37 cellular contexts compared by ENCODE assay signal in genomic region chr5:107216587-107216986, GRCh38.
DNase-seq lines count a peak whose midpoint lies in the region; ATAC-seq, FAIRE-seq and TF ChIP-seq lines count a peak whose summit lies in the region.
"Had no signal": no experiment of that assay in that cellular context is flagged by ENCODE, and none has a peak within 500 bp of the region (broad histone marks: within the 10 kb centered on the region; RNA-seq: fewer than 3 reads in every experiment).

No MANE protein-coding gene starts in this region.

- intact Hi-C loops in mammary epithelial cell (cut with micrococcal nuclease): no loop called here
- intact Hi-C loops in MCF 10A (cut with micrococcal nuclease): no loop called here
- intact Hi-C loops in left ventricle myocardium inferior (cut with micrococcal nuclease): no loop called here
- intact Hi-C loops in tibial artery (cut with DNase I; ENCODE audit: low total_unique reads): no loop called here
- intact Hi-C loops in kidney (cut with DNase I): no loop called here

- H3K36me3 ChIP-seq in mammary epithelial cell (ENCODE audit: insufficient read depth, low read length) (no peaks in the 10 kb centered on the region), left ventricle myocardium inferior (no peaks in the 10 kb centered on the region), tibial artery (no peaks in the 10 kb centered on the region), kidney (ENCODE audit: control insufficient read depth in 1 of 2, insufficient read depth in 2 of 2, low read length in 2 of 2) (no peaks in the 10 kb centered on the region)
- H3K36me3 ChIP-seq: esophagus squamous epithelium, ovary, spleen, tibial nerve had no signal

- H3K4me1 Mint-ChIP-seq in MCF 10A (ENCODE audit: insufficient read depth, unreplicated experiment): peaks cover 23% of the 10 kb centered on the region
- H3K4me1 Mint-ChIP-seq in HFFc6 (ENCODE audit: low read depth): no peaks in the 10 kb centered on the region
- H3K4me1 Mint-ChIP-seq: activated CD4-positive, alpha-beta memory T cell treated with anti-CD3 and anti-CD28 coated beads, Interleukin-2, amount 10 ng/mL, durations not matched to agents 7 days and 5 days; activated naive CD8-positive, alpha-beta T cell treated with anti-CD3 and anti-CD28 coated beads, Interleukin-2, amount 50 U/mL, for 24 hours; central memory CD8-positive, alpha-beta T cell; stimulated activated naive CD8-positive, alpha-beta T cell treated with anti-CD3 and anti-CD28 coated beads, Interleukin-15, amount 100 ng/mL, for 72 hours had no signal

- H3K27me3 Mint-ChIP-seq in MCF 10A (ENCODE audit: insufficient read depth, unreplicated experiment): no peaks in the 10 kb centered on the region
- H3K27me3 Mint-ChIP-seq in HFFc6 (ENCODE audit: insufficient read depth): no peaks in the 10 kb centered on the region; the same call in 1 of the 2 replicates
- H3K27me3 Mint-ChIP-seq: activated CD4-positive, alpha-beta memory T cell treated with anti-CD3 and anti-CD28 coated beads, Interleukin-2, amount 10 ng/mL, durations not matched to agents 7 days and 5 days; activated naive CD8-positive, alpha-beta T cell treated with anti-CD3 and anti-CD28 coated beads, Interleukin-2, amount 50 U/mL, for 24 hours; stimulated activated naive CD8-positive, alpha-beta T cell treated with anti-CD3 and anti-CD28 coated beads, Interleukin-15, amount 100 ng/mL, for 72 hours had no signal

- no peaks in the 10 kb centered on the region for H4K20me1 ChIP-seq in mammary epithelial cell (ENCODE audit: insufficient read depth, low read length)

- in situ Hi-C loops in mammary epithelial cell (cut with MboI; ENCODE audit: low sequenced_read_pairs in 2 of 2): no loop called here

- H3K79me2 ChIP-seq in mammary epithelial cell (ENCODE audit: insufficient read depth, low read length): no peaks in the 10 kb centered on the region

- CTCF ChIA-PET in mammary epithelial cell (lab: Charles Lee; ENCODE audit: low non-redundant PET) (no interaction called here), MCF 10A (lab: Yijun Ruan, JAX) (interaction anchor here (0.6 kb wide), 2 partner anchors 9 to 142 kb away, joined by 3 to 5 read pairs; no protein-coding TSS in a partner anchor)

- H3K27ac Mint-ChIP-seq in MCF 10A (ENCODE audit: low read depth, unreplicated experiment) (no peak overlapping the region), HFFc6 (no peak overlapping the region)
- H3K27ac Mint-ChIP-seq: activated CD4-positive, alpha-beta memory T cell treated with anti-CD3 and anti-CD28 coated beads, Interleukin-2, amount 10 ng/mL, durations not matched to agents 7 days and 5 days; activated naive CD8-positive, alpha-beta T cell treated with anti-CD3 and anti-CD28 coated beads, Interleukin-2, amount 50 U/mL, for 24 hours; stimulated activated naive CD8-positive, alpha-beta T cell treated with anti-CD3 and anti-CD28 coated beads, Interleukin-15, amount 100 ng/mL, for 72 hours had no signal

- H3K27ac ChIP-seq in mammary epithelial cell (ENCODE audit: insufficient read depth, low read depth, low read length) (no peak overlapping the region), left ventricle myocardium inferior (replicated peaks) (peak overlapping the region; percentile 82), tibial artery (peak overlapping the region; percentile 26 to 58), kidney (ENCODE audit: low read depth in 2 of 2, low read length in 2 of 2) (no peak overlapping the region)
- H3K27ac ChIP-seq: 22Rv1, esophagus squamous epithelium, foreskin keratinocyte, ovary, spleen, tibial nerve had no signal

- no peak overlapping the region for H3K9ac ChIP-seq in mammary epithelial cell (ENCODE audit: insufficient read depth, low read length)
- H3K9ac ChIP-seq in kidney (ENCODE audit: low read length in 2 of 2): no peak overlapping the region

- 94% methylated on average over 2 of the region's 5 CpGs for WGBS in mammary epithelial cell (ENCODE audit: low coverage, missing lambda C conversion rate)

- no peak for FAIRE-seq in kidney (lab: Jason Lieb, UNC)
- FAIRE-seq: endometrium, RCC 7860 had no signal

- no peak overlapping the region for H3K4me2 ChIP-seq in mammary epithelial cell (ENCODE audit: insufficient read depth, low read depth, low read length)

- no peaks in the 10 kb centered on the region for H3K27me3 ChIP-seq in mammary epithelial cell (ENCODE audit: insufficient read depth, low read length)
- H3K27me3 ChIP-seq in left ventricle myocardium inferior (ENCODE audit: low read depth): no peaks in the 10 kb centered on the region
- H3K27me3 ChIP-seq in tibial artery: no peaks in the 10 kb centered on the region
- H3K27me3 ChIP-seq: esophagus squamous epithelium, foreskin keratinocyte, ovary, spleen, tibial nerve had no signal

- H3K9me3 Mint-ChIP-seq in MCF 10A (ENCODE audit: unreplicated experiment) (no peaks in the 10 kb centered on the region), HFFc6 (peaks cover 50% of the 10 kb centered on the region)
- H3K9me3 Mint-ChIP-seq: activated CD4-positive, alpha-beta memory T cell treated with anti-CD3 and anti-CD28 coated beads, Interleukin-2, amount 10 ng/mL, durations not matched to agents 7 days and 5 days; activated naive CD8-positive, alpha-beta T cell treated with anti-CD3 and anti-CD28 coated beads, Interleukin-2, amount 50 U/mL, for 24 hours; central memory CD8-positive, alpha-beta T cell; stimulated activated naive CD8-positive, alpha-beta T cell treated with anti-CD3 and anti-CD28 coated beads, Interleukin-15, amount 100 ng/mL, for 72 hours had no signal

- no peak for DNase-seq in mammary epithelial cell
- DNase-seq in MCF 10A (ENCODE audit: unreplicated experiment): no peak
- DNase-seq in NCI-H748 (lab: John Stamatoyannopoulos, UW; ENCODE audit: unreplicated experiment): peak; percentile 29
- no peak for DNase-seq in left ventricle myocardium inferior
- no peak for DNase-seq in tibial artery
- no peak for DNase-seq in kidney
- DNase-seq in HFFc6: no peak
- DNase-seq: activated CD4-positive, alpha-beta memory T cell treated with anti-CD3 and anti-CD28 coated beads, Interleukin-2, amount 10 ng/mL, durations not matched to agents 7 days and 5 days; activated CD8-positive, alpha-beta memory T cell treated with anti-CD3 and anti-CD28 coated beads, Interleukin-2, amount 50 U/mL, for 4 hours; activated naive CD4-positive, alpha-beta T cell; activated naive CD8-positive, alpha-beta T cell treated with anti-CD3 and anti-CD28 coated beads, Interleukin-2, amount 50 U/mL, for 24 hours; C1 segment of cervical spinal cord; Caco-2; DMS79; esophagus squamous epithelium; foreskin keratinocyte; GDM1; GOT3; KG1; MM.1S; NCI-H1417; NCI-H2029 treated with DMSO at 0.1 percent for 48 hours; NCI-H524 treated with DMSO at 0.1 percent for 48 hours; ovary; retina; spleen; stimulated activated CD4-positive, alpha-beta T cell treated with anti-CD3 and anti-CD28 coated beads, Interleukin-2, amount 100 ng/mL, for 24 hours; stimulated activated CD8-positive, alpha-beta memory T cell treated with anti-CD3 and anti-CD28 coated beads, Interleukin-4, amount 100 ng/mL, for 48 hours; stimulated activated naive CD8-positive, alpha-beta T cell treated with anti-CD3 and anti-CD28 coated beads, Interleukin-15, amount 100 ng/mL, for 72 hours; SW 1271; T-helper 9 cell had no signal

- H2AFZ ChIP-seq in mammary epithelial cell (ENCODE audit: low read depth, low read length): peak overlapping the region; percentile 21

- ATAC-seq in GM21367 (IDR thresholded peaks at IDR 0.05; ENCODE audit: unreplicated experiment): no peak
- ATAC-seq: activated naive CD8-positive, alpha-beta T cell treated with anti-CD3 and anti-CD28 coated beads, Interleukin-2, amount 50 U/mL, for 24 hours; stimulated activated naive CD8-positive, alpha-beta T cell treated with anti-CD3 and anti-CD28 coated beads, Interleukin-15, amount 100 ng/mL, for 72 hours had no signal

- no peak for TF ChIP-seq CTCF in mammary epithelial cell (conservative IDR thresholded peaks at IDR 0.05 in 1 of 2, IDR thresholded peaks at IDR 0.05 in 1 of 2; ENCODE audit: extremely low read depth in 1 of 2, insufficient read depth in 1 of 2, low read depth in 1 of 2, low read length in 2 of 2)
- no peak for TF ChIP-seq CTCF in MCF 10A (IDR thresholded peaks at IDR 0.05; ENCODE audit: unreplicated experiment)
- TF ChIP-seq CTCF in left ventricle myocardium inferior (IDR thresholded peaks at IDR 0.05; ENCODE audit: borderline replicate concordance): no peak
- no peak for TF ChIP-seq CTCF in tibial artery (IDR thresholded peaks at IDR 0.05)
- no peak for TF ChIP-seq CTCF in kidney (IDR thresholded peaks at IDR 0.05; ENCODE audit: borderline replicate concordance, extremely low read depth, insufficient read depth)
- no peak for TF ChIP-seq CTCF in HFFc6 (IDR thresholded peaks at IDR 0.05)

- H3K4me1 ChIP-seq in mammary epithelial cell (ENCODE audit: insufficient read depth, low read length) (peaks cover 22% of the 10 kb centered on the region), left ventricle myocardium inferior (peaks cover 46% of the 10 kb centered on the region), tibial artery (peaks cover 0 to 41% (median 24%) of the 10 kb centered on the region in 4 donors), kidney (ENCODE audit: control insufficient read depth in 1 of 2, insufficient read depth in 1 of 2, low read depth in 1 of 2, low read length in 2 of 2) (no peaks in the 10 kb centered on the region)
- H3K4me1 ChIP-seq: Caco-2, spleen, tibial nerve had no signal

- H3K36me3 Mint-ChIP-seq in MCF 10A (ENCODE audit: insufficient read depth, unreplicated experiment): peaks cover 4% of the 10 kb centered on the region
- no peaks in the 10 kb centered on the region for H3K36me3 Mint-ChIP-seq in HFFc6 (ENCODE audit: low read depth)

- POLR2A ChIA-PET in MCF 10A (lab: Yijun Ruan, JAX): no interaction called here

- H3K4me3 Mint-ChIP-seq in MCF 10A (ENCODE audit: unreplicated experiment) (no peak overlapping the region), HFFc6 (no peak overlapping the region)
- H3K4me3 Mint-ChIP-seq: activated CD4-positive, alpha-beta memory T cell treated with anti-CD3 and anti-CD28 coated beads, Interleukin-2, amount 10 ng/mL, durations not matched to agents 7 days and 5 days; activated naive CD8-positive, alpha-beta T cell treated with anti-CD3 and anti-CD28 coated beads, Interleukin-2, amount 50 U/mL, for 24 hours; central memory CD8-positive, alpha-beta T cell; stimulated activated naive CD8-positive, alpha-beta T cell treated with anti-CD3 and anti-CD28 coated beads, Interleukin-15, amount 100 ng/mL, for 72 hours had no signal

- dilution Hi-C loops in mammary epithelial cell (cut with HindIII; ENCODE audit: low sequenced_read_pairs): no loop called here

- H3K9me3 ChIP-seq in mammary epithelial cell (replicated peaks; ENCODE audit: insufficient read depth, low read length): no peaks in the 10 kb centered on the region
- no peaks in the 10 kb centered on the region for H3K9me3 ChIP-seq in left ventricle myocardium inferior (replicated peaks)
- no peaks in the 10 kb centered on the region for H3K9me3 ChIP-seq in tibial artery
- no peaks in the 10 kb centered on the region for H3K9me3 ChIP-seq in kidney (ENCODE audit: control insufficient read depth in 1 of 2, low read length in 2 of 2)
- H3K9me3 ChIP-seq: Caco-2, esophagus squamous epithelium, ovary, spleen, tibial nerve had no signal

- BruUV-seq in mammary epithelial cell (replicated peaks; lab: Mats Ljungman, UMichigan) (no TSS peak), MCF 10A (replicated peaks; lab: Mats Ljungman, UMichigan) (no TSS peak)

- no peak overlapping the region for H3K4me3 ChIP-seq in mammary epithelial cell (replicated peaks in 1 of 3; ENCODE audit: insufficient read depth in 1 of 3, low read depth in 2 of 3, low read length in 3 of 3)
- no peak overlapping the region for H3K4me3 ChIP-seq in left ventricle myocardium inferior
- no peak overlapping the region for H3K4me3 ChIP-seq in tibial artery
- H3K4me3 ChIP-seq in kidney (ENCODE audit: low read length in 2 of 2): no peak overlapping the region
- H3K4me3 ChIP-seq: esophagus squamous epithelium, ovary, spleen, tibial nerve had no signal

Comparison
In these comparisons a context has a peak if more than half of its experiments do, and no peak if none do; other contexts are left out.
1. H3K27ac ChIP-seq: peak in left ventricle myocardium inferior (single experiment) and tibial artery (2 of 2); none in mammary epithelial cell (single experiment) and kidney (0 of 2).